In genomic region chr6:49087372-49087771, GRCh38 we compare ENCODE assay signal across 19 cellular contexts.
"Had no signal": no experiment of that assay in that cellular context is flagged by ENCODE, and none has a peak within 500 bp of the region (broad histone marks: within the 10 kb centered on the region; RNA-seq: fewer than 3 reads in every experiment).

No MANE protein-coding gene starts in this region.

- H3K4me3 Mint-ChIP-seq: activated B cell treated with CpG ODN at 0.5 μM for 24 hours; activated naive CD4-positive, alpha-beta T cell treated with anti-CD3 and anti-CD28 coated beads, Interleukin-2, amount 10 ng/mL, durations not matched to agents 7 days and 5 days; central memory CD8-positive, alpha-beta T cell; dendritic cell treated with granulocyte-macrophage colony-stimulating factor and Interleukin-4, amounts not matched to agents 40 ng/mL and 50 ng/mL, for 4 days; natural killer cell treated with Interleukin-12 subunit alpha and Interleukin-12 subunit beta and Interleukin-15 and Interleukin-18, amount 100 ng/mL, for 72 hours; stimulated activated naive CD8-positive, alpha-beta T cell treated with anti-CD3 and anti-CD28 coated beads, Interleukin-15, Interleukin-2, amounts not matched to agents 100 ng/mL and 50 ng/mL, for 24 hours; T-helper 17 cell had no signal

- H3K4me1 Mint-ChIP-seq: activated B cell treated with CpG ODN at 0.5 μM for 24 hours; activated naive CD4-positive, alpha-beta T cell treated with anti-CD3 and anti-CD28 coated beads, Interleukin-2, amount 10 ng/mL, durations not matched to agents 7 days and 5 days; central memory CD8-positive, alpha-beta T cell; T-helper 17 cell had no signal

- H3K9me3 Mint-ChIP-seq: activated naive CD4-positive, alpha-beta T cell treated with anti-CD3 and anti-CD28 coated beads, Interleukin-2, amount 10 ng/mL, durations not matched to agents 7 days and 5 days had no signal

- H3K36me3 Mint-ChIP-seq: activated naive CD4-positive, alpha-beta T cell treated with anti-CD3 and anti-CD28 coated beads, Interleukin-2, amount 10 ng/mL, durations not matched to agents 7 days and 5 days; natural killer cell treated with Interleukin-12 subunit alpha and Interleukin-12 subunit beta and Interleukin-15 and Interleukin-18, amount 100 ng/mL, for 72 hours had no signal

- H3K27me3 Mint-ChIP-seq: activated B cell treated with CpG ODN at 0.5 μM for 24 hours; activated naive CD4-positive, alpha-beta T cell treated with anti-CD3 and anti-CD28 coated beads, Interleukin-2, amount 10 ng/mL, durations not matched to agents 7 days and 5 days; central memory CD8-positive, alpha-beta T cell; dendritic cell treated with granulocyte-macrophage colony-stimulating factor and Interleukin-4, amounts not matched to agents 40 ng/mL and 50 ng/mL, for 4 days; natural killer cell treated with Interleukin-12 subunit alpha and Interleukin-12 subunit beta and Interleukin-15 and Interleukin-18, amount 100 ng/mL, for 72 hours; stimulated activated naive CD8-positive, alpha-beta T cell treated with anti-CD3 and anti-CD28 coated beads, Interleukin-15, Interleukin-2, amounts not matched to agents 100 ng/mL and 50 ng/mL, for 24 hours; T-helper 17 cell had no signal

- H3K4me3 ChIP-seq: adrenal gland, body of pancreas, heart left ventricle, mucosa of descending colon, testis had no signal

- H3K9me3 ChIP-seq: adrenal gland, body of pancreas, heart left ventricle, mucosa of descending colon, testis had no signal

- H3K27ac ChIP-seq: adrenal gland, body of pancreas, heart left ventricle, testis had no signal

- DNase-seq: activated B cell treated with CpG ODN at 0.5 μM for 24 hours; activated CD4-positive, alpha-beta T cell treated with anti-CD3 and anti-CD28 coated beads, Interleukin-2, amount 50 U/mL, for 1 hour; activated naive CD4-positive, alpha-beta T cell treated with anti-CD3 and anti-CD28 coated beads, Interleukin-2, amount 10 ng/mL, durations not matched to agents 7 days and 5 days; activated T-cell treated with anti-CD3 and anti-CD28 coated beads for 4 hours; adrenal gland; body of pancreas; erythroblast; heart left ventricle; mammary epithelial cell; mucosa of descending colon; stimulated activated CD4-positive, alpha-beta T cell treated with anti-CD3 and anti-CD28 coated beads, Interleukin-4, amount 100 ng/mL, for 1 hour; stimulated activated CD8-positive, alpha-beta memory T cell treated with anti-CD3 and anti-CD28 coated beads, Interleukin-4, amount 100 ng/mL, for 48 hours; T-helper 17 cell; testis had no signal

- H3K4me1 ChIP-seq: adrenal gland, body of pancreas, heart left ventricle, testis had no signal

- H3K36me3 ChIP-seq: adrenal gland, heart left ventricle had no signal

- ATAC-seq: body of pancreas; heart left ventricle; mucosa of descending colon; natural killer cell treated with Interleukin-12 subunit alpha and Interleukin-12 subunit beta and Interleukin-15 and Interleukin-18, amount 100 ng/mL, for 72 hours; T-helper 17 cell had no signal

- H3K27ac Mint-ChIP-seq: activated B cell treated with CpG ODN at 0.5 μM for 24 hours; activated naive CD4-positive, alpha-beta T cell treated with anti-CD3 and anti-CD28 coated beads, Interleukin-2, amount 10 ng/mL, durations not matched to agents 7 days and 5 days; activated T-helper 2 cell treated with anti-CD3 and anti-CD28 coated beads, Interferon-gamma antibody, Interleukin-2, Interleukin-4, amounts not matched to agents 10 μg/mL and 5 μg/mL and 100 μg/mL, durations not matched to agents 14 hours and 24 hours and 36 hours; dendritic cell treated with granulocyte-macrophage colony-stimulating factor and Interleukin-4, amounts not matched to agents 40 ng/mL and 50 ng/mL, for 4 days; natural killer cell treated with Interleukin-12 subunit alpha and Interleukin-12 subunit beta and Interleukin-15 and Interleukin-18, amount 100 ng/mL, for 72 hours; stimulated activated naive CD8-positive, alpha-beta T cell treated with anti-CD3 and anti-CD28 coated beads, Interleukin-15, Interleukin-2, amounts not matched to agents 100 ng/mL and 50 ng/mL, for 24 hours; T-helper 17 cell had no signal

- H3K27me3 ChIP-seq: adrenal gland, body of pancreas, heart left ventricle, testis had no signal
